In genomic region chr14:54211562-54212308, GRCh38 we compare ENCODE assay signal across 9 cellular contexts.
DNase-seq lines count a peak whose midpoint lies in the region; ATAC-seq, FAIRE-seq and TF ChIP-seq lines count a peak whose summit lies in the region.
"Had no signal": no experiment of that assay in that cellular context is flagged by ENCODE, and none has a peak within 500 bp of the region (broad histone marks: within the 10 kb centered on the region; RNA-seq: fewer than 3 reads in every experiment).

No MANE protein-coding gene starts in this region.

- H3K9me3 ChIP-seq in IMR-90 (ENCODE audit: control insufficient read depth, insufficient read depth, low read length) (peaks cover 5% of the 10 kb centered on the region), left lung (no peaks in the 10 kb centered on the region)

- H3K56ac ChIP-seq in IMR-90 (ENCODE audit: extremely low read depth, insufficient read depth, low read length): no peak overlapping the region

- H3K4me1 Mint-ChIP-seq in activated CD8-positive, alpha-beta T cell treated with anti-CD3 and anti-CD28 coated beads, Interleukin-2, amount 10 ng/mL, durations not matched to agents 7 days and 5 days (ENCODE audit: low read depth): peaks cover under 1% of the 10 kb centered on the region

- peaks cover 15% of the 10 kb centered on the region for H3K27me3 Mint-ChIP-seq in activated CD8-positive, alpha-beta T cell treated with anti-CD3 and anti-CD28 coated beads, Interleukin-2, amount 10 ng/mL, durations not matched to agents 7 days and 5 days (ENCODE audit: low read depth)

- TF ChIP-seq POLR2A in IMR-90 (IDR thresholded peaks at IDR 0.05; ENCODE audit: low read depth, low read length): no peak

- peak overlapping the region; percentile 80 for H3K18ac ChIP-seq in IMR-90 (ENCODE audit: low read depth, low read length)

- H2AK9ac ChIP-seq in IMR-90 (replicated peaks; ENCODE audit: low read depth, low read length, poor library complexity): no peak overlapping the region

- H3K9ac ChIP-seq in IMR-90 (ENCODE audit: low read depth, low read length): no peak overlapping the region

- POLR2A ChIA-PET in IMR-90 (lab: Charles Lee; ENCODE audit: unreplicated experiment): no interaction called here
- POLR2A ChIA-PET in activated CD8-positive, alpha-beta T cell treated with anti-CD3 and anti-CD28 coated beads, Interleukin-2, amount 10 ng/mL, durations not matched to agents 7 days and 5 days (lab: Charles Lee): no interaction called here

- CTCF ChIA-PET in IMR-90 (lab: Yijun Ruan, JAX): no interaction called here
- CTCF ChIA-PET in activated CD8-positive, alpha-beta T cell treated with anti-CD3 and anti-CD28 coated beads, Interleukin-2, amount 10 ng/mL, durations not matched to agents 7 days and 5 days (lab: Charles Lee): no interaction called here

- 0 out of 2 replicates have a peak overlapping the region, but pooled peaks have one; percentile 8 for H3K23ac ChIP-seq in IMR-90 (ENCODE audit: low read depth, low read length)

- ATAC-seq in IMR-90 (ENCODE audit: low read depth): peak; percentile 50
- peak; percentile 46 for ATAC-seq in left lung
- ATAC-seq in activated CD8-positive, alpha-beta T cell treated with anti-CD3 and anti-CD28 coated beads, Interleukin-2, amount 10 ng/mL, durations not matched to agents 7 days and 5 days: no peak

- no peak for TF ChIP-seq RAD21 in IMR-90 (IDR thresholded peaks at IDR 0.05; ENCODE audit: low read length)

- intact Hi-C loops in IMR-90 (cut with micrococcal nuclease): no loop called here
- intact Hi-C loops in left lung (cut with DNase I): no loop called here

- no peak overlapping the region for H2BK15ac ChIP-seq in IMR-90 (ENCODE audit: low read depth, low read length)

- H2BK20ac ChIP-seq in IMR-90 (ENCODE audit: low read depth, low read length): peak overlapping the region; percentile 4; the same call in 1 of the 2 replicates

- H3K27me3 ChIP-seq in IMR-90 (ENCODE audit: control insufficient read depth, insufficient read depth, low read length) (no peaks in the 10 kb centered on the region), left lung (no peaks in the 10 kb centered on the region)
- H3K27me3 ChIP-seq: hepatocyte had no signal

- H3K4me3 ChIP-seq in IMR-90 (ENCODE audit: insufficient read depth, low read depth, low read length) (no peak overlapping the region), left lung (no peak overlapping the region)
- H3K4me3 ChIP-seq: hepatocyte had no signal

- no peak overlapping the region for H4K8ac ChIP-seq in IMR-90 (ENCODE audit: low read depth in 2 of 2, low read length in 2 of 2)

- TF ChIP-seq CTCF in IMR-90 (conservative IDR thresholded peaks at IDR 0.05; ENCODE audit: low read depth, low read length) (no peak), left lung (IDR thresholded peaks at IDR 0.05) (no peak)

- no peaks in the 10 kb centered on the region for H3K36me3 ChIP-seq in IMR-90 (ENCODE audit: control insufficient read depth, insufficient read depth, low read length)
- H3K36me3 ChIP-seq in left lung: no peaks in the 10 kb centered on the region

- no peak overlapping the region; the same call in 1 of the 2 replicates for H3K14ac ChIP-seq in IMR-90 (replicated peaks; ENCODE audit: low read depth, low read length)

- no peak overlapping the region for H2AK5ac ChIP-seq in IMR-90 (ENCODE audit: low read depth, low read length)

- H2BK5ac ChIP-seq in IMR-90 (ENCODE audit: low read depth, low read length, poor library complexity, severe bottlenecking): no peak overlapping the region

- no peak overlapping the region for H4K91ac ChIP-seq in IMR-90 (ENCODE audit: insufficient read depth, low read depth, low read length)

- H3K9me1 ChIP-seq in IMR-90 (ENCODE audit: insufficient read depth, low read length): no peaks in the 10 kb centered on the region

- in situ Hi-C loops in IMR-90 (cut with MboI; ENCODE audit: low sequenced_read_pairs): no loop called here

- 58% methylated on average over 4 of the region's 5 CpGs; no CpG with 5 or more reads in 1 of the 2 experiments for whole genome bisulfite sequencing in IMR-90 (ENCODE audit: extremely low coverage in 2 of 2, insufficient read length in 1 of 2), 2 experiments

- no peak overlapping the region; the same call in 1 of the 2 replicates for H3K4ac ChIP-seq in IMR-90 (ENCODE audit: low read depth, low read length)

- H3K36me3 Mint-ChIP-seq in activated CD8-positive, alpha-beta T cell treated with anti-CD3 and anti-CD28 coated beads, Interleukin-2, amount 10 ng/mL, durations not matched to agents 7 days and 5 days (ENCODE audit: low read depth): no peaks in the 10 kb centered on the region

- BruUV-seq in IMR-90 (replicated peaks; lab: Mats Ljungman, UMichigan): no TSS peak

- H4K5ac ChIP-seq in IMR-90 (ENCODE audit: low read depth, low read length): no peak overlapping the region; the same call in 1 of the 2 replicates

- H3K4me3 Mint-ChIP-seq in activated CD8-positive, alpha-beta T cell treated with anti-CD3 and anti-CD28 coated beads, Interleukin-2, amount 10 ng/mL, durations not matched to agents 7 days and 5 days: no peak overlapping the region

- no peaks in the 10 kb centered on the region for H3K79me1 ChIP-seq in IMR-90 (ENCODE audit: low read depth in 1 of 2, low read length in 2 of 2)

- H2AFZ ChIP-seq in IMR-90 (replicated peaks; ENCODE audit: low read length, poor library complexity): no peak overlapping the region
- H2AFZ ChIP-seq: hepatocyte had no signal

- H3K4me1 ChIP-seq in IMR-90 (ENCODE audit: control insufficient read depth, insufficient read depth, low read length) (peaks cover 4% of the 10 kb centered on the region; the same call in 1 of the 2 replicates), left lung (no peaks in the 10 kb centered on the region)

- dilution Hi-C loops in IMR-90 (cut with HindIII; ENCODE audit: low sequenced_read_pairs, unreplicated experiment): no loop called here

- DNase-seq in IMR-90: peak; percentile 79
- peak; percentile 87 for DNase-seq in dermis blood vessel endothelial cell
- DNase-seq in left lung: no peak
- DNase-seq in urothelium cell line (ENCODE audit: low spot score): peak; percentile 78
- no peak for DNase-seq in activated CD8-positive, alpha-beta T cell treated with anti-CD3 and anti-CD28 coated beads, Interleukin-2, amount 10 ng/mL, durations not matched to agents 7 days and 5 days
- DNase-seq in DMS114 treated with DMSO at 0.1 percent for 48 hours (lab: John Stamatoyannopoulos, UW; ENCODE audit: unreplicated experiment): no peak
- no peak for DNase-seq in DMS153 (lab: John Stamatoyannopoulos, UW)
- DNase-seq: NCI-H2081 treated with DMSO at 0.1 percent for 48 hours had no signal

- H2BK120ac ChIP-seq in IMR-90 (ENCODE audit: low read depth, low read length): peak overlapping the region; percentile 54

- peak overlapping the region; percentile 39; the same call in 1 of the 2 replicates for H3K4me2 ChIP-seq in IMR-90 (ENCODE audit: low read depth, low read length)
- H3K4me2 ChIP-seq: hepatocyte had no signal

- H4K20me1 ChIP-seq in IMR-90 (ENCODE audit: insufficient read depth, low read length): no peaks in the 10 kb centered on the region

- no peak overlapping the region for H3K27ac Mint-ChIP-seq in activated CD8-positive, alpha-beta T cell treated with anti-CD3 and anti-CD28 coated beads, Interleukin-2, amount 10 ng/mL, durations not matched to agents 7 days and 5 days

- peak; percentile 84 for FAIRE-seq in urothelium cell line (lab: Jason Lieb, UNC)

- H3K27ac ChIP-seq in IMR-90 (ENCODE audit: insufficient read depth, low read length): no peak overlapping the region
- H3K27ac ChIP-seq in left lung: peak overlapping the region in 1 of 2 donors; percentile 27
- H3K27ac ChIP-seq: hepatocyte had no signal

- H3K9me3 Mint-ChIP-seq in activated CD8-positive, alpha-beta T cell treated with anti-CD3 and anti-CD28 coated beads, Interleukin-2, amount 10 ng/mL, durations not matched to agents 7 days and 5 days (ENCODE audit: insufficient read depth): no peaks in the 10 kb centered on the region

TF ChIP-seq in IMR-90, 13 proteins besides CTCF, POLR2A, EP300 and RAD21:
- TF ChIP-seq ELK1 (IDR thresholded peaks at IDR 0.05; ENCODE audit: borderline replicate concordance, low read depth, low read length) (no peak), MXI1 (IDR thresholded peaks at IDR 0.05; ENCODE audit: borderline replicate concordance, low read depth, low read length) (no peak), USF2 (IDR thresholded peaks at IDR 0.05; ENCODE audit: low read depth, low read length) (no peak), CEBPB (IDR thresholded peaks at IDR 0.05; ENCODE audit: low read depth, low read length) (no peak), MAFK (IDR thresholded peaks at IDR 0.05; ENCODE audit: low read depth, low read length) (no peak), FOS (IDR thresholded peaks at IDR 0.05; ENCODE audit: low read depth, low read length) (peak; percentile 73), SMC3 (IDR thresholded peaks at IDR 0.05; ENCODE audit: low read depth, low read length) (no peak), RCOR1 (IDR thresholded peaks at IDR 0.05; ENCODE audit: insufficient replicate concordance, low read length) (no peak)

Comparison
In these comparisons a context has a peak if more than half of its experiments do, and no peak if none do; other contexts are left out.
1. DNase-seq: peak in IMR-90 (single experiment), dermis blood vessel endothelial cell (single experiment) and urothelium cell line (single experiment); none in left lung (0 of 2), activated CD8-positive, alpha-beta T cell treated with anti-CD3 and anti-CD28 coated beads, Interleukin-2, amount 10 ng/mL, durations not matched to agents 7 days and 5 days (single experiment), DMS114 treated with DMSO at 0.1 percent for 48 hours (single experiment) and DMS153 (single experiment).